ENCODE assay signal across 11 cellular contexts in genomic region chr11:414333-414857, GRCh38. TPM values are rescaled to one million over a fixed set of nuclear protein-coding genes. Genes with fewer than 3 reads are reported as not detected.
DNase-seq lines count a peak whose midpoint lies in the region; ATAC-seq, FAIRE-seq and TF ChIP-seq lines count a peak whose summit lies in the region.
"Had no signal": no experiment of that assay in that cellular context is flagged by ENCODE, and none has a peak within 500 bp of the region (broad histone marks: within the 10 kb centered on the region; RNA-seq: fewer than 3 reads in every experiment).

No MANE protein-coding gene starts in this region.

- H3K36me3 ChIP-seq in DOHH2 (ENCODE audit: control insufficient read depth, low read length) (no peaks in the 10 kb centered on the region), RWPE2 (ENCODE audit: low read depth) (no peaks in the 10 kb centered on the region), gastroesophageal sphincter (no peaks in the 10 kb centered on the region), rectal smooth muscle tissue (ENCODE audit: control insufficient read depth, insufficient read depth, low read length) (no peaks in the 10 kb centered on the region)

- H3K27ac ChIP-seq in DOHH2 (ENCODE audit: low read depth, low read length) = no peak overlapping the region
- peak overlapping the region; percentile 61 for H3K27ac ChIP-seq in RWPE2 (ENCODE audit: poor library complexity, severe bottlenecking)
- peak overlapping the region in 3 of 4 donors; percentile 21 to 26 (median 25) for H3K27ac ChIP-seq in gastroesophageal sphincter
- no peak overlapping the region for H3K27ac ChIP-seq in rectal smooth muscle tissue (ENCODE audit: low read depth, low read length)

- FAIRE-seq in GM12892 (lab: Jason Lieb, UNC) = no peak

- ATAC-seq in RWPE2 (ENCODE audit: low read depth) = no peak; the same call in 2 of the 3 replicates
- no peak for ATAC-seq in gastroesophageal sphincter

- H4K20me1 ChIP-seq in DOHH2 (ENCODE audit: control insufficient read depth, insufficient read depth, low read depth, low read length) = no peaks in the 10 kb centered on the region

- H3K9ac ChIP-seq in rectal smooth muscle tissue (ENCODE audit: low read length) = no peak overlapping the region

- no peak for DNase-seq in RWPE2 (ENCODE audit: low spot score)
- DNase-seq in GM12892 (ENCODE audit: insufficient read length) = no peak
- no peak for DNase-seq in SW480 (ENCODE audit: low spot score)
- no peak for DNase-seq in CD1c-positive myeloid dendritic cell (ENCODE audit: extremely low spot score)
- DNase-seq in GM10266 (ENCODE audit: extremely low spot score) = no peak
- DNase-seq: endodermal cell, MM.1S had no signal

- no peaks in the 10 kb centered on the region for H3K79me2 ChIP-seq in DOHH2 (ENCODE audit: control insufficient read depth, low read length)

- H3K27me3 ChIP-seq in DOHH2 (ENCODE audit: control insufficient read depth, low read length) (peaks cover 23% of the 10 kb centered on the region), RWPE2 (ENCODE audit: insufficient read depth, poor library complexity, severe bottlenecking) (no peaks in the 10 kb centered on the region), gastroesophageal sphincter (peaks cover 62% of the 10 kb centered on the region), rectal smooth muscle tissue (ENCODE audit: control insufficient read depth, insufficient read depth, low read length) (peaks cover 5% of the 10 kb centered on the region)

- H3K9me2 ChIP-seq in DOHH2 (replicated peaks; ENCODE audit: control insufficient read depth, low read length) = no peaks in the 10 kb centered on the region

- H3K4me2 ChIP-seq in DOHH2 (ENCODE audit: low read length) = peak overlapping the region; percentile 47; the same call in 1 of the 2 replicates

- TF ChIP-seq EP300 in gastroesophageal sphincter (IDR thresholded peaks at IDR 0.05) = no peak

- no peaks in the 10 kb centered on the region for H3F3A ChIP-seq in DOHH2 (ENCODE audit: control insufficient read depth, insufficient read depth)

- 25 to 67% methylated on average over 1 to 2 of the region's 9 CpGs for WGBS in gastroesophageal sphincter (ENCODE audit: low coverage in 1 of 2), 2 donors

- H3K4me3 ChIP-seq in DOHH2 (ENCODE audit: low read length) (peak overlapping the region; percentile 37; the same call in 1 of the 2 replicates), RWPE2 (ENCODE audit: severe bottlenecking) (no peak overlapping the region), gastroesophageal sphincter (peak overlapping the region; percentile 15 to 54), rectal smooth muscle tissue (ENCODE audit: low read length) (peak overlapping the region; percentile 54)

- TF ChIP-seq POLR2A in gastroesophageal sphincter (IDR thresholded peaks at IDR 0.05) (no peak), GM12892 (IDR thresholded peaks at IDR 0.05; ENCODE audit: low read depth, low read length) (no peak)

- TF ChIP-seq CTCF in DOHH2 (IDR thresholded peaks at IDR 0.05; ENCODE audit: low read depth, low read length, poor library complexity, severe bottlenecking) (no peak), RWPE2 (IDR thresholded peaks at IDR 0.05; ENCODE audit: poor library complexity, severe bottlenecking) (no peak), gastroesophageal sphincter (IDR thresholded peaks at IDR 0.05) (no peak), GM10266 (IDR thresholded peaks at IDR 0.05; ENCODE audit: control insufficient read depth, insufficient read depth, low read depth, missing control alignments) (no peak)

- H3K4me1 ChIP-seq in DOHH2 (ENCODE audit: control insufficient read depth, low read length) = peaks cover 20% of the 10 kb centered on the region
- H3K4me1 ChIP-seq in RWPE2 (ENCODE audit: insufficient read depth, poor library complexity, severe bottlenecking) = peaks cover 14% of the 10 kb centered on the region
- peaks cover 0 to 25% (median 4%) of the 10 kb centered on the region in 3 donors for H3K4me1 ChIP-seq in gastroesophageal sphincter
- H3K4me1 ChIP-seq in rectal smooth muscle tissue (ENCODE audit: control insufficient read depth, insufficient read depth, low read length) = no peaks in the 10 kb centered on the region

- H3K9me3 ChIP-seq in DOHH2 (ENCODE audit: control insufficient read depth, insufficient read depth, low read length) (no peaks in the 10 kb centered on the region), RWPE2 (ENCODE audit: severe bottlenecking) (no peaks in the 10 kb centered on the region), gastroesophageal sphincter (no peaks in the 10 kb centered on the region)

RNA-seq across cellular contexts. Expression of gene SIGIRR, which starts 0.4 kb away (rescaled TPM):
- 10 to 100 TPM; 37.4 to 49.5 (median 44.8) TPM for total RNA-seq in gastroesophageal sphincter
- 4.6 TPM for polyA plus RNA-seq in GM12892 (2012; ENCODE audit: missing spikeins)

RNA-seq across cellular contexts. Expression of gene PKP3, which starts 20.4 kb away (rescaled TPM):
- total RNA-seq in gastroesophageal sphincter = 10 to 100 TPM in 1 of 4 donors, 1 to 10 TPM in 2, under 1 TPM in 1; 0.67 to 14.3 (median 2.3) TPM
- polyA plus RNA-seq in GM12892 (2012; ENCODE audit: missing spikeins) = not detected

RNA-seq across cellular contexts. Expression of gene ANO9, which starts 27.4 kb away (rescaled TPM):
- under 1 TPM in 3 of 4 donors, not detected in 1; 0.22 to 0.94 (median 0.47) TPM for total RNA-seq in gastroesophageal sphincter
- 32.2 TPM for polyA plus RNA-seq in GM12892 (2012; ENCODE audit: missing spikeins)
- total RNA-seq: RPMI7951 had no signal

RNA-seq across cellular contexts. Expression of gene PTDSS2, which starts 35.7 kb away (rescaled TPM):
- total RNA-seq in gastroesophageal sphincter = 10 to 100 TPM; 23.4 to 55.9 (median 43.1) TPM
- 7.3 TPM for polyA plus RNA-seq in GM12892 (2012; ENCODE audit: missing spikeins)

RNA-seq across cellular contexts. Expression of gene B4GALNT4, which starts 45.1 kb away (rescaled TPM):
- total RNA-seq in gastroesophageal sphincter = 10 to 100 TPM in 1 of 4 donors, 1 to 10 TPM in 3; 3.2 to 10.6 (median 4.8) TPM
- not detected for polyA plus RNA-seq in GM12892 (2012; ENCODE audit: missing spikeins)
- total RNA-seq: RPMI7951 had no signal

Comparison
In these comparisons a context has a peak if more than half of its experiments do, and no peak if none do; other contexts are left out.
1. H3K27ac ChIP-seq: peak in RWPE2 (single experiment) and gastroesophageal sphincter (3 of 4); none in DOHH2 (single experiment) and rectal smooth muscle tissue (single experiment).